13 cellular contexts compared by ENCODE assay signal in the genomic region with DNA sequence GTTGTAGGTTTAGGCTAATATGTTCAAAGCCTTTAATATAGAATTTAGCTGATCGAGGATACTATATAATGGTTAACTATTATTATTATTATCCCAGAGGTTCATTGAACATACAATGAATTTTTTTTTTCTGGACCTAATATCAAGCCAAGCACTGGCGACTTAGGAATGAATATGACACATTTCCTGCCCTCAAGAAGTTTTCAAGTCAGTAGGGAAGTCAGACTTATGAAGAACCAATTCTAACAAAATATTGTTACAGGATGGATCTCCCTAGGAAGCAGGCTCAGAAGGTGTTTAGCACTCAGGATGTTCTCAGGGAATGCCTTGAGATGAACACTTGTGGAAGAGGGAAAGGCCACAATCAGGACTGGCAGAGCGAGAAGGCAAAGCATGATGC.
DNase-seq lines count a peak whose midpoint lies in the region; ATAC-seq and TF ChIP-seq lines count a peak whose summit lies in the region.
"Had no signal": no experiment of that assay in that cellular context is flagged by ENCODE, and none has a peak within 500 bp of the region (broad histone marks: within the 10 kb centered on the region; RNA-seq: fewer than 3 reads in every experiment).

No MANE protein-coding gene starts in this region.

- no peaks in the 10 kb centered on the region for H3K79me2 ChIP-seq in smooth muscle cell (ENCODE audit: low read depth)

- ATAC-seq in IMR-90 (ENCODE audit: low read depth) = no peak
- no peak for ATAC-seq in HG03135 (IDR thresholded peaks at IDR 0.05; ENCODE audit: unreplicated experiment)
- ATAC-seq: CD8-positive, alpha-beta T cell had no signal

- WGBS in IMR-90 (ENCODE audit: extremely low coverage in 2 of 2, insufficient read length in 1 of 2), 2 experiments = no CpG with 5 or more reads among the region's 3 CpGs
- 95% methylated on average over 3 of the region's 3 CpGs for WGBS in smooth muscle cell (ENCODE audit: low lambda C conversion rate)

- H3K4me3 ChIP-seq in IMR-90 (ENCODE audit: insufficient read depth, low read depth, low read length) (no peak overlapping the region), subcutaneous abdominal adipose tissue (ENCODE audit: low read depth in 1 of 5, low read length in 5 of 5) (no peak overlapping the region), smooth muscle cell (no peak overlapping the region)
- H3K4me3 ChIP-seq: BLaER1 treated with 17β-estradiol and CSF1 and Interleukin-3, amounts not matched to agents 10 nM and 100 nM had no signal

- H3K4me1 ChIP-seq in IMR-90 (ENCODE audit: control insufficient read depth, insufficient read depth, low read length) (peaks cover 4% of the 10 kb centered on the region; the same call in 1 of the 2 replicates), subcutaneous abdominal adipose tissue (ENCODE audit: control insufficient read depth in 5 of 5, insufficient read depth in 5 of 5, low read length in 5 of 5) (peaks cover 0 to 25% (median 5%) of the 10 kb centered on the region in 5 donors), smooth muscle cell (ENCODE audit: low read depth) (peaks cover 9% of the 10 kb centered on the region)

- H3K56ac ChIP-seq in IMR-90 (ENCODE audit: extremely low read depth, insufficient read depth, low read length) = no peak overlapping the region

- H2AK5ac ChIP-seq in IMR-90 (ENCODE audit: low read depth, low read length) = peak overlapping the region; percentile 54; the same call in 1 of the 2 replicates

- TF ChIP-seq CTCF in IMR-90 (conservative IDR thresholded peaks at IDR 0.05; ENCODE audit: low read depth, low read length) (no peak), endothelial cell (IDR thresholded peaks at IDR 0.05; ENCODE audit: unreplicated experiment) (no peak), smooth muscle cell (IDR thresholded peaks at IDR 0.05; ENCODE audit: borderline replicate concordance, insufficient read depth, poor library complexity, severe bottlenecking) (no peak)

- in situ Hi-C loops in IMR-90 (cut with MboI; ENCODE audit: low sequenced_read_pairs) = no loop called here

- H3F3A ChIP-seq in smooth muscle cell (ENCODE audit: low read depth) = no peaks in the 10 kb centered on the region

- no peak overlapping the region for H3K23ac ChIP-seq in IMR-90 (ENCODE audit: low read depth, low read length)

- H3K27ac Mint-ChIP-seq in endothelial cell (ENCODE audit: unreplicated experiment) = peak overlapping the region; percentile 76
- H3K27ac Mint-ChIP-seq: B cell; CD8-positive, alpha-beta T cell had no signal

- no peak overlapping the region for H2AK9ac ChIP-seq in IMR-90 (replicated peaks; ENCODE audit: low read depth, low read length, poor library complexity)

- H3K4me3 Mint-ChIP-seq in endothelial cell (ENCODE audit: unreplicated experiment) = no peak overlapping the region
- H3K4me3 Mint-ChIP-seq: B cell; CD8-positive, alpha-beta T cell had no signal

- H2BK20ac ChIP-seq in IMR-90 (ENCODE audit: low read depth, low read length) = no peak overlapping the region

- CTCF ChIA-PET in IMR-90 (lab: Yijun Ruan, JAX) = no interaction called here

- no peaks in the 10 kb centered on the region for H3K27me3 Mint-ChIP-seq in endothelial cell (ENCODE audit: unreplicated experiment)
- H3K27me3 Mint-ChIP-seq: B cell had no signal

- no TSS peak for BruUV-seq in IMR-90 (replicated peaks; lab: Mats Ljungman, UMichigan)

- H3K79me1 ChIP-seq in IMR-90 (ENCODE audit: low read depth in 1 of 2, low read length in 2 of 2) = no peaks in the 10 kb centered on the region

- H2BK120ac ChIP-seq in IMR-90 (ENCODE audit: low read depth, low read length) = no peak overlapping the region

- H3K9me1 ChIP-seq in IMR-90 (ENCODE audit: insufficient read depth, low read length) = peaks cover 5% of the 10 kb centered on the region; the same call in 1 of the 2 replicates

- intact Hi-C loops in IMR-90 (cut with micrococcal nuclease) = no loop called here

- POLR2A ChIA-PET in IMR-90 (lab: Charles Lee; ENCODE audit: unreplicated experiment) = no interaction called here

- H3K18ac ChIP-seq in IMR-90 (ENCODE audit: low read depth, low read length) = no peak overlapping the region

- H2BK15ac ChIP-seq in IMR-90 (ENCODE audit: low read depth, low read length) = no peak overlapping the region

- DNase-seq in ELR (ENCODE audit: low read depth) (peak; percentile 45), IMR-90 (no peak), endothelial cell (ENCODE audit: low spot score) (no peak), smooth muscle cell (lab: John Stamatoyannopoulos, UW; ENCODE audit: unreplicated experiment) (no peak), DMS79 treated with DMSO at 0.1 percent for 48 hours (lab: John Stamatoyannopoulos, UW) (no peak)
- DNase-seq: CD8-positive, alpha-beta T cell; DMS 273 treated with DMSO at 0.1 percent for 48 hours; HCEC 1CT had no signal

- H3K4me2 ChIP-seq in IMR-90 (ENCODE audit: low read depth, low read length) (no peak overlapping the region), smooth muscle cell (no peak overlapping the region)
- H3K4me2 ChIP-seq: KMS-11 had no signal

- H2BK5ac ChIP-seq in IMR-90 (ENCODE audit: low read depth, low read length, poor library complexity, severe bottlenecking) = no peak overlapping the region

- H2AFZ ChIP-seq in IMR-90 (replicated peaks; ENCODE audit: low read length, poor library complexity) (no peak overlapping the region), smooth muscle cell (ENCODE audit: low read depth) (no peak overlapping the region)

- H3K27me3 ChIP-seq in IMR-90 (ENCODE audit: control insufficient read depth, insufficient read depth, low read length) (no peaks in the 10 kb centered on the region), subcutaneous abdominal adipose tissue (ENCODE audit: control insufficient read depth in 5 of 5, insufficient read depth in 4 of 5, low read length in 5 of 5) (no peaks in the 10 kb centered on the region), smooth muscle cell (ENCODE audit: low read depth) (no peaks in the 10 kb centered on the region)
- H3K27me3 ChIP-seq: BLaER1 treated with 17β-estradiol and CSF1 and Interleukin-3, amounts not matched to agents 10 nM and 100 nM had no signal

- H3K36me3 Mint-ChIP-seq in endothelial cell (ENCODE audit: low read depth, unreplicated experiment) = peaks cover 8% of the 10 kb centered on the region
- H3K36me3 Mint-ChIP-seq: CD8-positive, alpha-beta T cell had no signal

- no peak overlapping the region for H4K5ac ChIP-seq in IMR-90 (ENCODE audit: low read depth, low read length)

- no peaks in the 10 kb centered on the region for H3K36me3 ChIP-seq in IMR-90 (ENCODE audit: control insufficient read depth, insufficient read depth, low read length)
- H3K36me3 ChIP-seq in subcutaneous abdominal adipose tissue (ENCODE audit: control insufficient read depth in 5 of 5, insufficient read depth in 5 of 5, low read length in 5 of 5) = no peaks in the 10 kb centered on the region
- no peaks in the 10 kb centered on the region for H3K36me3 ChIP-seq in smooth muscle cell (ENCODE audit: low read depth)
- H3K36me3 ChIP-seq: BLaER1 treated with 17β-estradiol and CSF1 and Interleukin-3, amounts not matched to agents 10 nM and 100 nM had no signal

- H3K9me3 ChIP-seq in IMR-90 (ENCODE audit: control insufficient read depth, insufficient read depth, low read length) (no peaks in the 10 kb centered on the region), subcutaneous abdominal adipose tissue (ENCODE audit: control insufficient read depth in 5 of 5, low read length in 5 of 5) (peaks cover 0 to 8% (median 0%) of the 10 kb centered on the region in 5 donors), smooth muscle cell (replicated peaks; ENCODE audit: low read depth) (no peaks in the 10 kb centered on the region)

- no peak for TF ChIP-seq POLR2A in IMR-90 (IDR thresholded peaks at IDR 0.05; ENCODE audit: low read depth, low read length)

- 0 out of 2 replicates have a peak overlapping the region, but pooled peaks have one; percentile 20 for H3K14ac ChIP-seq in IMR-90 (replicated peaks; ENCODE audit: low read depth, low read length)

- H3K27ac ChIP-seq in IMR-90 (ENCODE audit: insufficient read depth, low read length) (no peak overlapping the region), subcutaneous abdominal adipose tissue (ENCODE audit: low read depth, low read length) (peak overlapping the region; percentile 37), smooth muscle cell (ENCODE audit: low read depth) (no peak overlapping the region)
- H3K27ac ChIP-seq: KMS-11 had no signal

- H3K9me3 Mint-ChIP-seq in endothelial cell (ENCODE audit: unreplicated experiment) = no peaks in the 10 kb centered on the region

- no peak overlapping the region for H4K91ac ChIP-seq in IMR-90 (ENCODE audit: insufficient read depth, low read depth, low read length)

- H3K4me1 Mint-ChIP-seq in endothelial cell (ENCODE audit: unreplicated experiment) = peaks cover 43% of the 10 kb centered on the region

- H4K8ac ChIP-seq in IMR-90 (ENCODE audit: low read depth in 2 of 2, low read length in 2 of 2) = no peak overlapping the region; a peak in 1 of 4 replicates

- no peak overlapping the region; the same call in 1 of the 2 replicates for H3K4ac ChIP-seq in IMR-90 (ENCODE audit: low read depth, low read length)

- H3K9ac ChIP-seq in IMR-90 (ENCODE audit: low read depth, low read length) (no peak overlapping the region), subcutaneous abdominal adipose tissue (ENCODE audit: low read length in 5 of 5) (no peak overlapping the region), smooth muscle cell (ENCODE audit: low read depth) (no peak overlapping the region)
- H3K9ac ChIP-seq: BLaER1 treated with 17β-estradiol and CSF1 and Interleukin-3, amounts not matched to agents 10 nM and 100 nM; KMS-11 had no signal

- dilution Hi-C loops in IMR-90 (cut with HindIII; ENCODE audit: low sequenced_read_pairs, unreplicated experiment) = no loop called here

- no peak for TF ChIP-seq RAD21 in IMR-90 (IDR thresholded peaks at IDR 0.05; ENCODE audit: low read length)

- no peaks in the 10 kb centered on the region for H4K20me1 ChIP-seq in IMR-90 (ENCODE audit: insufficient read depth, low read length)
- no peaks in the 10 kb centered on the region for H4K20me1 ChIP-seq in smooth muscle cell (ENCODE audit: low read depth)
- H4K20me1 ChIP-seq: BLaER1 treated with 17β-estradiol and CSF1 and Interleukin-3, amounts not matched to agents 10 nM and 100 nM had no signal

TF ChIP-seq in IMR-90, 13 proteins besides CTCF, POLR2A, EP300 and RAD21 (continues in another document):
- TF ChIP-seq ELK1 (IDR thresholded peaks at IDR 0.05; ENCODE audit: borderline replicate concordance, low read depth, low read length) = no peak
- no peak for TF ChIP-seq MAZ (IDR thresholded peaks at IDR 0.05; ENCODE audit: borderline replicate concordance, low read depth, low read length)
- TF ChIP-seq NFE2L2 (IDR thresholded peaks at IDR 0.05; ENCODE audit: low read depth, low read length) = no peak
- no peak for TF ChIP-seq MXI1 (IDR thresholded peaks at IDR 0.05; ENCODE audit: borderline replicate concordance, low read depth, low read length)
